Comparison of ENCODE assay signal across 8 cellular contexts in genomic region chr2:74472086-74472944, GRCh38. TPM values are rescaled to one million over a fixed set of nuclear protein-coding genes. Genes with fewer than 3 reads are reported as not detected.
DNase-seq lines count a peak whose midpoint lies in the region; ATAC-seq and TF ChIP-seq lines count a peak whose summit lies in the region.

Gene MRPL53, minus strand, starts transcription at chr2:74472680. Its CDS starts 20 bp downstream, at chr2:74472660.

- no peaks in the 10 kb centered on the region for H3K9me3 ChIP-seq in psoas muscle

- H3K4me3 ChIP-seq in psoas muscle (peak within 1 kb of the TSS; percentile 99), urinary bladder (ENCODE audit: low read depth, low read length) (peak within 1 kb of the TSS; percentile 45)

- H3K36me3 ChIP-seq in psoas muscle (ENCODE audit: insufficient read depth in 1 of 2, low read depth in 1 of 2) (peaks cover 2 to 31% of the 10 kb centered on the region in 2 donors), urinary bladder (ENCODE audit: insufficient read depth) (peaks cover 2% of the 10 kb centered on the region)

- peak; percentile 89 for DNase-seq in GM13976 (ENCODE audit: low spot score)
- DNase-seq in NCI-H146 treated with DMSO at 0.1 percent for 48 hours (lab: John Stamatoyannopoulos, UW; ENCODE audit: unreplicated experiment) = peak; percentile 70
- peak; percentile 92 to 98 (median 94) for DNase-seq in T-helper 2 cell
- peak; percentile 37 to 95 (median 88) for DNase-seq in amygdala (lab: John Stamatoyannopoulos, UW)
- peak; percentile 97 for DNase-seq in left ventricle myocardium superior
- DNase-seq in psoas muscle = peak; percentile 95 to 98

- WGBS in psoas muscle, 3 donors = 0 to 1% (median 1%) methylated on average over 66 of the region's 66 CpGs
- WGBS in urinary bladder = under 1% methylated on average over 66 of the region's 66 CpGs

- H3K27ac ChIP-seq in psoas muscle = peak within 1 kb of the TSS; percentile 94
- peak within 1 kb of the TSS; percentile 77 for H3K27ac ChIP-seq in urinary bladder (ENCODE audit: low read depth)

- intact Hi-C loops in left ventricle myocardium superior (cut with micrococcal nuclease) = no loop called here
- intact Hi-C loops in psoas muscle (cut with DNase I) = no loop called here

- TF ChIP-seq CTCF in GM13976 (IDR thresholded peaks at IDR 0.05; ENCODE audit: borderline replicate concordance, control extremely low read depth, extremely low read depth, insufficient read depth, missing control alignments) = no peak
- TF ChIP-seq CTCF in psoas muscle (IDR thresholded peaks at IDR 0.05) = no peak

- ATAC-seq in HG02798 (IDR thresholded peaks at IDR 0.05; ENCODE audit: poor library complexity, unreplicated experiment) (peak; percentile 94), left ventricle myocardium superior (peak; percentile 95), psoas muscle (peak; percentile 93 to 97 (median 94))

- in situ Hi-C loops in GM13976 (cut with MboI; ENCODE audit: low sequenced_read_pairs, unreplicated experiment) = no loop called here

- H3K4me1 ChIP-seq in psoas muscle (peaks cover 18% of the 10 kb centered on the region), urinary bladder (ENCODE audit: insufficient read depth) (peaks cover 2% of the 10 kb centered on the region)

- H3K27me3 ChIP-seq in psoas muscle (ENCODE audit: insufficient read depth in 3 of 3, low read length in 2 of 3) = no peaks in the 10 kb centered on the region

RNA-seq across cellular contexts. Expression of gene MRPL53, which starts in this region (rescaled TPM):
- total RNA-seq in left ventricle myocardium superior = 163 TPM
- 100 to 1,000 TPM; 118 to 157 (median 138) TPM for total RNA-seq in psoas muscle
- polyA plus RNA-seq in psoas muscle = 10 to 100 TPM; 63.7 to 90.0 (median 63.9) TPM
- total RNA-seq in urinary bladder = 14.0 TPM
- 75.2 TPM for polyA plus RNA-seq in urinary bladder

Comparison
In these comparisons a context has a peak if more than half of its experiments do, and no peak if none do; other contexts are left out.
1. Peak in every context shown above with its lines: DNase-seq, ATAC-seq, H3K4me3 ChIP-seq and H3K27ac ChIP-seq.